In genomic region chrX:68686684-68687045, GRCh38 we compare ENCODE assay signal across 9 cellular contexts. TPM values are rescaled to one million over a fixed set of nuclear protein-coding genes. Genes with fewer than 3 reads are reported as not detected.
A peak's percentile ranks its signal among the peaks of the same experiment; 100 is the strongest.
DNase-seq lines count a peak whose midpoint lies in the region; ATAC-seq and TF ChIP-seq lines count a peak whose summit lies in the region.
"Had no signal": no experiment of that assay in that cellular context is flagged by ENCODE, and none has a peak within 500 bp of the region (broad histone marks: within the 10 kb centered on the region; RNA-seq: fewer than 3 reads in every experiment).

No MANE protein-coding gene starts in this region.

- H3K27me3 ChIP-seq in ACC112 (ENCODE audit: insufficient read depth, low read length) (no peaks in the 10 kb centered on the region), HL-60 (ENCODE audit: insufficient read depth, poor library complexity, severe bottlenecking) (no peaks in the 10 kb centered on the region), mesenchymal stem cell (ENCODE audit: control insufficient read depth in 1 of 2, insufficient read depth in 1 of 2, low read length in 2 of 2) (peaks cover 0 to 58% of the 10 kb centered on the region in 2 experiments)

- DNase-seq in HL-60 (ENCODE audit: low read depth in 1 of 2, low spot score in 1 of 2) (no peak), astrocyte of the spinal cord (ENCODE audit: low read depth, low spot score) (peak; percentile 24), mesenchymal stem cell (peak; percentile 8), NCI-H2171 treated with DMSO at 0.1 percent for 48 hours (lab: John Stamatoyannopoulos, UW) (no peak), T1000 (lab: John Stamatoyannopoulos, UW) (no peak)
- DNase-seq: stimulated activated naive CD4-positive, alpha-beta T cell had no signal

- H2BK120ac ChIP-seq in mesenchymal stem cell (ENCODE audit: low read depth, low read length), result no peak overlapping the region

- H2BK15ac ChIP-seq in mesenchymal stem cell (ENCODE audit: low read depth, poor library complexity, severe bottlenecking), result no peak overlapping the region

- H3K9me3 ChIP-seq in mesenchymal stem cell (ENCODE audit: control insufficient read depth, low read length), result no peaks in the 10 kb centered on the region

- H2BK12ac ChIP-seq in mesenchymal stem cell (ENCODE audit: low read length in 2 of 2), result no peak overlapping the region

- peak overlapping the region; percentile 57 for H3K9ac ChIP-seq in mesenchymal stem cell (ENCODE audit: low read length)

- H3K36me3 ChIP-seq in ACC112 (ENCODE audit: insufficient read depth, low read length) (no peaks in the 10 kb centered on the region), mesenchymal stem cell (ENCODE audit: control insufficient read depth in 1 of 2, insufficient read depth in 2 of 2, low read depth in 1 of 2, low read length in 2 of 2) (no peaks in the 10 kb centered on the region)

- H3K4me3 ChIP-seq in ACC112 (ENCODE audit: low read depth, low read length), result peak overlapping the region; percentile 78
- peak overlapping the region; percentile 20; the same call in 1 of the 2 replicates for H3K4me3 ChIP-seq in HL-60 (replicated peaks; ENCODE audit: insufficient read depth, low read length)
- H3K4me3 ChIP-seq in astrocyte of the spinal cord (ENCODE audit: low read depth, low read length), result peak overlapping the region; percentile 29
- peak overlapping the region in 1 of 2 experiments; percentile 68 for H3K4me3 ChIP-seq in mesenchymal stem cell (ENCODE audit: insufficient read depth in 1 of 2, low read depth in 1 of 2, low read length in 2 of 2)

- H4K91ac ChIP-seq in mesenchymal stem cell (ENCODE audit: low read length), result no peak overlapping the region

- no peak overlapping the region for H2BK5ac ChIP-seq in mesenchymal stem cell (ENCODE audit: low read depth, low read length, poor library complexity, severe bottlenecking)

- no peak overlapping the region for H3K23ac ChIP-seq in mesenchymal stem cell (ENCODE audit: low read length in 2 of 2)

- H3K14ac ChIP-seq in mesenchymal stem cell (ENCODE audit: low read length in 2 of 2), result no peak overlapping the region

- no peak overlapping the region for H3K4ac ChIP-seq in mesenchymal stem cell (ENCODE audit: low read depth in 1 of 2, low read length in 2 of 2)

- in situ Hi-C loops in astrocyte of the spinal cord (cut with HindIII; ENCODE audit: low sequenced_read_pairs), result no loop called here

- no peaks in the 10 kb centered on the region for H3K79me2 ChIP-seq in ACC112 (ENCODE audit: control insufficient read depth, insufficient read depth, low read length, unreplicated experiment)

- H2AFZ ChIP-seq in ACC112 (ENCODE audit: low read length, unreplicated experiment), result peak overlapping the region; percentile 68
- peak overlapping the region; percentile 71 for H2AFZ ChIP-seq in mesenchymal stem cell (ENCODE audit: low read depth, low read length)

- peak overlapping the region; percentile 91 for H3K4me2 ChIP-seq in mesenchymal stem cell (ENCODE audit: low read length, poor library complexity, severe bottlenecking)

- TF ChIP-seq CTCF in HL-60 (IDR thresholded peaks at IDR 0.05; ENCODE audit: insufficient read depth, low read length) (no peak), astrocyte of the spinal cord (IDR thresholded peaks at IDR 0.05; ENCODE audit: low read depth, low read length) (no peak)

- no peaks in the 10 kb centered on the region for H3K79me1 ChIP-seq in mesenchymal stem cell (replicated peaks; ENCODE audit: low read length, poor library complexity, severe bottlenecking)

- ATAC-seq in HG02763 (IDR thresholded peaks at IDR 0.05; ENCODE audit: unreplicated experiment) (no peak), GM19035 (IDR thresholded peaks at IDR 0.05; ENCODE audit: unreplicated experiment) (no peak)

- peak overlapping the region in 1 of 2 experiments; percentile 57 for H3K18ac ChIP-seq in mesenchymal stem cell (ENCODE audit: low read depth in 1 of 2, low read length in 2 of 2)

- no peak overlapping the region for H3K27ac ChIP-seq in ACC112 (ENCODE audit: low read depth, low read length)
- H3K27ac ChIP-seq in HL-60 (replicated peaks), result no peak overlapping the region
- no peak overlapping the region for H3K27ac ChIP-seq in mesenchymal stem cell (ENCODE audit: low read length, poor library complexity, severe bottlenecking)

- H3K4me1 ChIP-seq in ACC112 (ENCODE audit: control insufficient read depth, insufficient read depth, low read length, unreplicated experiment) (peaks cover 6% of the 10 kb centered on the region), mesenchymal stem cell (ENCODE audit: control insufficient read depth, insufficient read depth, low read depth, low read length) (peaks cover 14% of the 10 kb centered on the region)

- no peak overlapping the region for H4K8ac ChIP-seq in mesenchymal stem cell (ENCODE audit: low read length)

- 8% methylated on average over 11 of the region's 11 CpGs for WGBS in mesenchymal stem cell

- no peak overlapping the region for H2AK5ac ChIP-seq in mesenchymal stem cell (ENCODE audit: low read length, severe bottlenecking)

RNA-seq across cellular contexts. Expression of gene STARD8, which starts 39.2 kb away (rescaled TPM):
- polyA plus RNA-seq in mesenchymal stem cell (2013, experiment 1 of 2), result 0.19 TPM
- polyA plus RNA-seq in mesenchymal stem cell (2013, experiment 2 of 2), result 0.18 TPM

Comparison
In these comparisons a context has a peak if more than half of its experiments do, and no peak if none do; other contexts are left out.
1. DNase-seq: peak in astrocyte of the spinal cord (single experiment) and mesenchymal stem cell (single experiment); none in HL-60 (0 of 2), NCI-H2171 treated with DMSO at 0.1 percent for 48 hours (single experiment) and T1000 (single experiment).